10 cellular contexts compared by ENCODE assay signal in genomic region chr20:17964632-17965031, GRCh38. TPM values are rescaled to one million over a fixed set of nuclear protein-coding genes. Genes with fewer than 3 reads are reported as not detected.
DNase-seq lines count a peak whose midpoint lies in the region; ATAC-seq and TF ChIP-seq lines count a peak whose summit lies in the region.
"Had no signal": no experiment of that assay in that cellular context is flagged by ENCODE, and none has a peak within 500 bp of the region (broad histone marks: within the 10 kb centered on the region; RNA-seq: fewer than 3 reads in every experiment).

No MANE protein-coding gene starts in this region.

- H2AFZ ChIP-seq in ACC112 (ENCODE audit: low read length, unreplicated experiment), result no peak overlapping the region

- H3K79me2 ChIP-seq in ACC112 (ENCODE audit: control insufficient read depth, insufficient read depth, low read length, unreplicated experiment), result peaks cover 96% of the 10 kb centered on the region

- in situ Hi-C loops in astrocyte of the cerebellum (cut with HindIII; ENCODE audit: low sequenced_read_pairs), result no loop called here

- H3K27ac ChIP-seq in ACC112 (ENCODE audit: low read depth, low read length) (no peak overlapping the region), HL-60 (replicated peaks) (peak overlapping the region; percentile 32; the same call in 1 of the 2 replicates)
- H3K27ac ChIP-seq: ovary had no signal

- ATAC-seq in HG03159 (IDR thresholded peaks at IDR 0.05; ENCODE audit: unreplicated experiment), result no peak

- peaks cover 58% of the 10 kb centered on the region for H3K4me1 ChIP-seq in ACC112 (ENCODE audit: control insufficient read depth, insufficient read depth, low read length, unreplicated experiment)

- H3K4me3 Mint-ChIP-seq in mesothelial cell of epicardium, result peak overlapping the region; percentile 89

- H3K4me1 Mint-ChIP-seq in mesothelial cell of epicardium, result peaks cover 71% of the 10 kb centered on the region

- H3K36me3 Mint-ChIP-seq in mesothelial cell of epicardium, result peaks cover 4% of the 10 kb centered on the region

- H3K36me3 ChIP-seq in ACC112 (ENCODE audit: insufficient read depth, low read length), result peaks cover 7% of the 10 kb centered on the region; the same call in 1 of the 2 replicates
- H3K36me3 ChIP-seq: ovary had no signal

- no peaks in the 10 kb centered on the region for H3K27me3 Mint-ChIP-seq in mesothelial cell of epicardium (ENCODE audit: low read depth)

- TF ChIP-seq CTCF in HL-60 (IDR thresholded peaks at IDR 0.05; ENCODE audit: insufficient read depth, low read length), result no peak
- no peak for TF ChIP-seq CTCF in astrocyte of the cerebellum (IDR thresholded peaks at IDR 0.05; ENCODE audit: low read depth, low read length, missing control alignments)
- no peak for TF ChIP-seq CTCF in mesothelial cell of epicardium (IDR thresholded peaks at IDR 0.05; ENCODE audit: unreplicated experiment)

- H3K27me3 ChIP-seq in ACC112 (ENCODE audit: insufficient read depth, low read length) (no peaks in the 10 kb centered on the region), HL-60 (ENCODE audit: insufficient read depth, poor library complexity, severe bottlenecking) (no peaks in the 10 kb centered on the region)
- H3K27me3 ChIP-seq: ovary had no signal

- H3K27ac Mint-ChIP-seq in mesothelial cell of epicardium, result peak overlapping the region; percentile 48

- peak overlapping the region; percentile 96 for H3K4me3 ChIP-seq in ACC112 (ENCODE audit: low read depth, low read length)
- peak overlapping the region; percentile 57; the same call in 1 of the 2 replicates for H3K4me3 ChIP-seq in HL-60 (replicated peaks; ENCODE audit: insufficient read depth, low read length)
- peak overlapping the region; percentile 90 for H3K4me3 ChIP-seq in astrocyte of the cerebellum (ENCODE audit: low read depth, low read length)
- H3K4me3 ChIP-seq: ovary had no signal

- no peak for DNase-seq in HL-60 (ENCODE audit: low read depth in 1 of 2, low spot score in 1 of 2)
- DNase-seq in astrocyte of the cerebellum (ENCODE audit: low read depth), result no peak
- no peak for DNase-seq in mesothelial cell of epicardium (ENCODE audit: low spot score in 2 of 2, unreplicated experiment in 2 of 2)
- no peak for DNase-seq in HuH-7.5 (ENCODE audit: low spot score)
- DNase-seq in midbrain (lab: John Stamatoyannopoulos, UW), result no peak
- no peak for DNase-seq in effector CD8-positive, alpha-beta T cell (lab: John Stamatoyannopoulos, UW)
- DNase-seq: NCI-H510A treated with DMSO at 0.1 percent for 48 hours, ovary had no signal

- no peaks in the 10 kb centered on the region for H3K9me3 Mint-ChIP-seq in mesothelial cell of epicardium

RNA-seq across cellular contexts. Expression of gene SNX5, which starts 4.0 kb away (rescaled TPM):
- 130 to 134 TPM (median 133 TPM) in 3 replicates for total RNA-seq in mesothelial cell of epicardium

RNA-seq across cellular contexts. Expression of gene MGME1, which starts 4.2 kb away (rescaled TPM):
- 25.0 to 26.7 TPM (median 25.7 TPM) in 3 replicates for total RNA-seq in mesothelial cell of epicardium
